ENCODE assay signal across 1 cellular context in the genomic region with DNA sequence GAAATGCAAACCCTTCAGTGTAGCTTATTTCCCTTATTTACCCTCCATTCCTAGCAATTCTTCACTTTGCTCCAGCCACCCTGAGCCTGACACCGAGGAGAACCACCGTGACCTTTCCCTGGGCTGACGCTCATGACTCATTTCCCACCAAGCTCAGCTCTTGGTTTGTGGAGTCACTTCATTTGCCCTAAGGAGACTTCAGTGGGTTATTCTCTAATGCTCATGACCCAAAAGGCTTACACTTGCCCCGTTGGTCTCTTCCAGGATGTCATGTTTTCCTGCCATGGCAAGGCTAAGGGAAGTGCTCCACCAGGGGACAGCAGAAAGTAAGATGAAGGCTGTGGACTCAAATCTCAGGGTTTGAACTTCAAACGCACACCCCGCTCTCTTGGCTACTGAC.
TF ChIP-seq lines count a peak whose summit lies in the region.

No MANE protein-coding gene starts in this region.

TF ChIP-seq in H1, 55 proteins besides CTCF, POLR2A, EP300 and RAD21:
- TF ChIP-seq SIN3A (conservative IDR thresholded peaks at IDR 0.05 in 1 of 2, IDR thresholded peaks at IDR 0.05 in 1 of 2; ENCODE audit: low read depth in 1 of 2, low read length in 2 of 2) (no peak), CREB1 (IDR thresholded peaks at IDR 0.05) (no peak), SIX5 (IDR thresholded peaks at IDR 0.05; ENCODE audit: low read depth, low read length) (no peak), POU5F1 (IDR thresholded peaks at IDR 0.05; ENCODE audit: low read depth, low read length) (no peak), SP4 (IDR thresholded peaks at IDR 0.05; ENCODE audit: low read length) (no peak), SAP30 (IDR thresholded peaks at IDR 0.05; ENCODE audit: insufficient read depth, insufficient replicate concordance, low read length) (no peak), SP2 (IDR thresholded peaks at IDR 0.05; ENCODE audit: low read length) (no peak), SIRT6 (IDR thresholded peaks at IDR 0.05; ENCODE audit: low read length) (no peak)
- TF ChIP-seq, protein P1, sequence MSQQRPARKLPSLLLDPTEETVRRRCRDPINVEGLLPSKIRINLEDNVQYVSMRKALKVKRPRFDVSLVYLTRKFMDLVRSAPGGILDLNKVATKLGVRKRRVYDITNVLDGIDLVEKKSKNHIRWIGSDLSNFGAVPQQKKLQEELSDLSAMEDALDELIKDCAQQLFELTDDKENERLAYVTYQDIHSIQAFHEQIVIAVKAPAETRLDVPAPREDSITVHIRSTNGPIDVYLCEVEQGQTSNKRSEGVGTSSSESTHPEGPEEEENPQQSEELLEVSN (IDR thresholded peaks at IDR 0.05): no peak
- TF ChIP-seq, protein P2, sequence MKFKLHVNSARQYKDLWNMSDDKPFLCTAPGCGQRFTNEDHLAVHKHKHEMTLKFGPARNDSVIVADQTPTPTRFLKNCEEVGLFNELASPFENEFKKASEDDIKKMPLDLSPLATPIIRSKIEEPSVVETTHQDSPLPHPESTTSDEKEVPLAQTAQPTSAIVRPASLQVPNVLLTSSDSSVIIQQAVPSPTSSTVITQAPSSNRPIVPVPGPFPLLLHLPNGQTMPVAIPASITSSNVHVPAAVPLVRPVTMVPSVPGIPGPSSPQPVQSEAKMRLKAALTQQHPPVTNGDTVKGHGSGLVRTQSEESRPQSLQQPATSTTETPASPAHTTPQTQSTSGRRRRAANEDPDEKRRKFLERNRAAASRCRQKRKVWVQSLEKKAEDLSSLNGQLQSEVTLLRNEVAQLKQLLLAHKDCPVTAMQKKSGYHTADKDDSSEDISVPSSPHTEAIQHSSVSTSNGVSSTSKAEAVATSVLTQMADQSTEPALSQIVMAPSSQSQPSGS (IDR thresholded peaks at IDR 0.05; ENCODE audit: low read length): no peak
TF ChIP-seq in H1: peak in this region for 0.
